12 cellular contexts compared by ENCODE assay signal in genomic region chr15:39629906-39630305, GRCh38. TPM values are rescaled to one million over a fixed set of nuclear protein-coding genes. Genes with fewer than 3 reads are reported as not detected.
DNase-seq lines count a peak whose midpoint lies in the region; ATAC-seq, FAIRE-seq and TF ChIP-seq lines count a peak whose summit lies in the region.
"Had no signal": no experiment of that assay in that cellular context is flagged by ENCODE, and none has a peak within 500 bp of the region (broad histone marks: within the 10 kb centered on the region; RNA-seq: fewer than 3 reads in every experiment).

No MANE protein-coding gene starts in this region.

- POLR2A ChIA-PET in T-cell (lab: Charles Lee), result interaction anchor here (0.5 to 1.2 kb wide), 2 partner anchors 12 to 495 kb away, joined by 3 read pairs; no protein-coding TSS in a partner anchor

- H3K4me3 ChIP-seq in epithelial cell of esophagus (ENCODE audit: low read length), result no peak overlapping the region
- H3K4me3 ChIP-seq in stomach, result no peak overlapping the region
- H3K4me3 ChIP-seq: SK-N-MC had no signal

- CTCF ChIA-PET in T-cell (lab: Charles Lee), result interaction anchor here in 1 of 2 donors (0.6 to 3.1 kb wide), 5 partner anchors 12 to 145 kb away, joined by 3 to 12 read pairs (median 4); no protein-coding TSS in a partner anchor

- H3K4me1 ChIP-seq in stomach, result peaks cover 9 to 32% (median 22%) of the 10 kb centered on the region in 4 donors

- no peak for TF ChIP-seq CTCF in epithelial cell of esophagus (IDR thresholded peaks at IDR 0.05; ENCODE audit: insufficient read depth, low read depth, low read length, missing control alignments)
- no peak for TF ChIP-seq CTCF in stomach (IDR thresholded peaks at IDR 0.05)

- FAIRE-seq in GM12891 (lab: Jason Lieb, UNC), result no peak
- FAIRE-seq: G401.6 had no signal

- H3K27ac Mint-ChIP-seq in activated T-cell treated with anti-CD3 and anti-CD28 coated beads, Interleukin-2, amount 50 U/mL, for 72 hours, result peak overlapping the region; percentile 8
- peak overlapping the region; percentile 92 to 98 for H3K27ac Mint-ChIP-seq in T-cell

- peaks cover 6 to 12% of the 10 kb centered on the region in 2 donors for H3K36me3 Mint-ChIP-seq in activated T-cell treated with anti-CD3 and anti-CD28 coated beads, Interleukin-2, amount 50 U/mL, for 72 hours (ENCODE audit: insufficient read depth in 2 of 2)
- H3K36me3 Mint-ChIP-seq in activated T-cell treated with anti-CD3 and anti-CD28 coated beads, Interleukin-2, amount 50 U/mL, for 4 hours (ENCODE audit: insufficient read depth), result peaks cover 2% of the 10 kb centered on the region
- H3K36me3 Mint-ChIP-seq in T-cell, result peaks cover 6% of the 10 kb centered on the region

- TF ChIP-seq EP300 in stomach (IDR thresholded peaks at IDR 0.05), result no peak

- intact Hi-C loops in stomach (cut with DNase I; ENCODE audit: low total_unique reads), result no loop called here

- no peak for DNase-seq in activated T-cell treated with anti-CD3 and anti-CD28 coated beads, Interleukin-2, amount 50 U/mL, for 72 hours
- DNase-seq in activated T-cell treated with anti-CD3 and anti-CD28 coated beads, Interleukin-2, amount 50 U/mL, for 4 hours, result no peak
- DNase-seq in T-cell (no peak), epithelial cell of esophagus (ENCODE audit: low read depth) (peak; percentile 95), stomach (no peak), GM12891 (ENCODE audit: insufficient read length, low spot score) (no peak)

- H3K27me3 ChIP-seq in stomach, result no peaks in the 10 kb centered on the region

- no peak for ATAC-seq in activated T-cell treated with anti-CD3 and anti-CD28 coated beads, Interleukin-2, amount 50 U/mL, for 72 hours (replicated peaks in 1 of 2)
- ATAC-seq in activated T-cell treated with anti-CD3 and anti-CD28 coated beads, Interleukin-2, amount 50 U/mL, for 4 hours, result no peak
- no peak for ATAC-seq in T-cell (replicated peaks in 1 of 4)
- no peak for ATAC-seq in GM18867 (IDR thresholded peaks at IDR 0.05; ENCODE audit: unreplicated experiment)
- no peak for ATAC-seq in HG02970 (IDR thresholded peaks at IDR 0.05; ENCODE audit: low FRiP score, unreplicated experiment)
- ATAC-seq: left lobe of liver had no signal

- no peaks in the 10 kb centered on the region for H3K36me3 ChIP-seq in stomach

- peaks cover 62% of the 10 kb centered on the region for H3K4me1 Mint-ChIP-seq in activated T-cell treated with anti-CD3 and anti-CD28 coated beads, Interleukin-2, amount 50 U/mL, for 72 hours (ENCODE audit: low read depth)
- peaks cover 66% of the 10 kb centered on the region for H3K4me1 Mint-ChIP-seq in activated T-cell treated with anti-CD3 and anti-CD28 coated beads, Interleukin-2, amount 50 U/mL, for 4 hours (ENCODE audit: low read depth)
- H3K4me1 Mint-ChIP-seq in T-cell, result peaks cover 35 to 64% (median 61%) of the 10 kb centered on the region in 3 donors

- peak overlapping the region in 1 of 2 donors; percentile 31 for H3K4me3 Mint-ChIP-seq in activated T-cell treated with anti-CD3 and anti-CD28 coated beads, Interleukin-2, amount 50 U/mL, for 72 hours
- H3K4me3 Mint-ChIP-seq in activated T-cell treated with anti-CD3 and anti-CD28 coated beads, Interleukin-2, amount 50 U/mL, for 4 hours, result no peak overlapping the region
- H3K4me3 Mint-ChIP-seq in T-cell, result peak overlapping the region in 1 of 3 donors; percentile 13
- H3K4me3 Mint-ChIP-seq: B cell had no signal

- peaks cover 2% of the 10 kb centered on the region in 2 donors for H3K9me3 Mint-ChIP-seq in activated T-cell treated with anti-CD3 and anti-CD28 coated beads, Interleukin-2, amount 50 U/mL, for 72 hours
- no peaks in the 10 kb centered on the region for H3K9me3 Mint-ChIP-seq in activated T-cell treated with anti-CD3 and anti-CD28 coated beads, Interleukin-2, amount 50 U/mL, for 4 hours
- no peaks in the 10 kb centered on the region for H3K9me3 Mint-ChIP-seq in T-cell

- WGBS in stomach, 5 donors, result 75 to 90% (median 79%) methylated on average over 3 of the region's 3 CpGs

- H3K27ac ChIP-seq in stomach, result peak overlapping the region in 4 of 5 donors; percentile 24 to 60 (median 44)
- H3K27ac ChIP-seq: SK-N-MC had no signal

- no peaks in the 10 kb centered on the region for H3K9me3 ChIP-seq in stomach

- no peak for TF ChIP-seq POLR2A in stomach (IDR thresholded peaks at IDR 0.05)
- no peak for TF ChIP-seq POLR2A in GM12891 (IDR thresholded peaks at IDR 0.05; ENCODE audit: low read depth, low read length)

- no peaks in the 10 kb centered on the region for H3K27me3 Mint-ChIP-seq in activated T-cell treated with anti-CD3 and anti-CD28 coated beads, Interleukin-2, amount 50 U/mL, for 72 hours (ENCODE audit: low read depth)
- H3K27me3 Mint-ChIP-seq in activated T-cell treated with anti-CD3 and anti-CD28 coated beads, Interleukin-2, amount 50 U/mL, for 4 hours (ENCODE audit: low read depth), result no peaks in the 10 kb centered on the region
- H3K27me3 Mint-ChIP-seq in T-cell, result no peaks in the 10 kb centered on the region

TF ChIP-seq in GM12891, 5 proteins besides CTCF, POLR2A, EP300 and RAD21:
- TF ChIP-seq POU2F2 (IDR thresholded peaks at IDR 0.05; ENCODE audit: low read depth, low read length), result no peak
- TF ChIP-seq POLR2AphosphoS5 (IDR thresholded peaks at IDR 0.05; ENCODE audit: low read depth, low read length), result no peak
- TF ChIP-seq PAX5 (IDR thresholded peaks at IDR 0.05; ENCODE audit: insufficient read depth, low read length, severe bottlenecking), result no peak
- no peak for TF ChIP-seq SPI1 (IDR thresholded peaks at IDR 0.05; ENCODE audit: low read depth, low read length)
- TF ChIP-seq TAF1 (IDR thresholded peaks at IDR 0.05; ENCODE audit: low read depth, low read length), result no peak

RNA-seq across cellular contexts. Expression of gene THBS1, which starts 49.0 kb away (rescaled TPM):
- 1 to 10 TPM in 1 of 2 donors, under 1 TPM in 1; 0.99 to 1.3 TPM for total RNA-seq in activated T-cell treated with anti-CD3 and anti-CD28 coated beads, Interleukin-2, amount 50 U/mL, for 72 hours
- total RNA-seq in activated T-cell treated with anti-CD3 and anti-CD28 coated beads, Interleukin-2, amount 50 U/mL, for 4 hours, result 1 to 10 TPM; 1.3 to 2.8 (median 2.0) TPM
- 1 to 10 TPM; 1.3 to 8.6 (median 7.6) TPM for total RNA-seq in T-cell
- total RNA-seq in stomach, result 100 to 1,000 TPM; 112 to 842 (median 505) TPM
- 10 to 100 TPM; 12.9 to 18.2 (median 16.0) TPM for polyA plus RNA-seq in stomach
- polyA plus RNA-seq in GM12891 (2012; ENCODE audit: low read depth, missing spikeins), result 0.24 TPM

Comparison
In these comparisons a context has a peak if more than half of its experiments do, and no peak if none do; other contexts are left out.
1. RNA of gene THBS1, which starts 49.0 kb away (total RNA-seq): 112 to 842 TPM in stomach; 1.3 to 8.6 TPM in T-cell, 1.3 to 2.8 TPM in activated T-cell treated with anti-CD3 and anti-CD28 coated beads, Interleukin-2, amount 50 U/mL, for 4 hours and 0.99 to 1.3 TPM in activated T-cell treated with anti-CD3 and anti-CD28 coated beads, Interleukin-2, amount 50 U/mL, for 72 hours; every median in the first group is over 10 times any median in the second.